In the genomic region with DNA sequence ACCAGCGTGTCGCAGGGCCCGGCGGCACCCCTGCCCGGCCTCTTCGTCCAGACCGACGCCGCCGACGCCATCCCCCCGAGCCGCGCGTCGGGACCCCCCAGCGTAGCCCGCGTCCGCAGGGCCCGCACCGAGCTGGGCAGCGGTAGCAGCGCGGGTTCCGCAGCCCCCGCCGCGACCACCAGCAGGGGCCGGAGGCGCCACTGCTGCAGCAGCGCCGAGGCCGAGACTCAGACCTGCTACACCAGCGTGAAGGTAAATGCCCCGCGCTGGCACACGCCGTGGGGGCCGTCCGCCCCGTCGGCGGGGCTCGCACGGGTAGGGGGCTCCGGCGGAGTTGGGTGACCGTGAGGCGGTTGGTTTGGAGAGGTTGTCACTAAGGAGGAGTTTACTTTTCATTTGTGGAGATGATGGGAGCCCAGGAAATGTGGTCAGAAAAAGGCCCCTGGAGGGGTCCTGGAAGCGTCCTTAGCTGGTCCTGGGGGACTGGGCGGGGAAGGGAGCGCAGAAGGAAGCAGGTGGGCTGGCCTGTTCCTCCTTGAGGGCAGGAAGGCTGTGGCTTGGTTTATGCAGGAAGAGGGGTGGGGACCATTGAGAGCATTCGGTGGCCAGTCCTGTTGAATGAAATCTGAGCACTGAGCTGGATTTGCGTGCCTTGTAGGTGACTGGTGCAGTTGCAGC, we compare ENCODE assay signal across 8 cellular contexts. TPM values are rescaled to one million over a fixed set of nuclear protein-coding genes. Genes with fewer than 3 reads are reported as not detected.
A peak's percentile ranks its signal among the peaks of the same experiment; 100 is the strongest.
DNase-seq lines count a peak whose midpoint lies in the region; ATAC-seq and TF ChIP-seq lines count a peak whose summit lies in the region.

No MANE protein-coding gene starts in this region.

- TF ChIP-seq POLR2A in body of pancreas (IDR thresholded peaks at IDR 0.05) = peak in 1 of 3 donors; percentile 25

- H3K36me3 Mint-ChIP-seq in stimulated activated naive CD8-positive, alpha-beta T cell treated with anti-CD3 and anti-CD28 coated beads, Interleukin-15, Interleukin-2, amounts not matched to agents 100 ng/mL and 50 ng/mL, for 24 hours (ENCODE audit: low read depth) = no peaks in the 10 kb centered on the region
- no peaks in the 10 kb centered on the region for H3K36me3 Mint-ChIP-seq in mesothelial cell of epicardium

- WGBS in body of pancreas, 2 donors = 1 to 2% methylated on average over 20 to 50 of the region's 55 CpGs

- peak overlapping the region in 1 of 4 donors; percentile 11 for H3K27ac ChIP-seq in body of pancreas

- H3K9me3 Mint-ChIP-seq in stimulated activated naive CD8-positive, alpha-beta T cell treated with anti-CD3 and anti-CD28 coated beads, Interleukin-15, Interleukin-2, amounts not matched to agents 100 ng/mL and 50 ng/mL, for 24 hours = no peaks in the 10 kb centered on the region
- no peaks in the 10 kb centered on the region for H3K9me3 Mint-ChIP-seq in mesothelial cell of epicardium

- no peak for TF ChIP-seq CTCF in body of pancreas (IDR thresholded peaks at IDR 0.05)
- no peak for TF ChIP-seq CTCF in mesothelial cell of epicardium (IDR thresholded peaks at IDR 0.05; ENCODE audit: unreplicated experiment)

- no peaks in the 10 kb centered on the region for H3K36me3 ChIP-seq in body of pancreas (replicated peaks in 1 of 2; ENCODE audit: insufficient read depth in 1 of 2, low read depth in 2 of 2)

- H3K4me3 ChIP-seq in body of pancreas = peak overlapping the region; percentile 14 to 21

- peaks cover 13% of the 10 kb centered on the region for H3K4me1 Mint-ChIP-seq in stimulated activated naive CD8-positive, alpha-beta T cell treated with anti-CD3 and anti-CD28 coated beads, Interleukin-15, Interleukin-2, amounts not matched to agents 100 ng/mL and 50 ng/mL, for 24 hours (ENCODE audit: low read depth)
- peaks cover 14% of the 10 kb centered on the region for H3K4me1 Mint-ChIP-seq in mesothelial cell of epicardium

- peaks cover 64% of the 10 kb centered on the region for H3K27me3 Mint-ChIP-seq in stimulated activated naive CD8-positive, alpha-beta T cell treated with anti-CD3 and anti-CD28 coated beads, Interleukin-15, Interleukin-2, amounts not matched to agents 100 ng/mL and 50 ng/mL, for 24 hours
- peaks cover 82% of the 10 kb centered on the region for H3K27me3 Mint-ChIP-seq in mesothelial cell of epicardium (ENCODE audit: low read depth)

- intact Hi-C loops in body of pancreas (cut with DNase I) = no loop called here

- H3K9me3 ChIP-seq in body of pancreas = no peaks in the 10 kb centered on the region

- peak overlapping the region; percentile 72 for H3K4me3 Mint-ChIP-seq in stimulated activated naive CD8-positive, alpha-beta T cell treated with anti-CD3 and anti-CD28 coated beads, Interleukin-15, Interleukin-2, amounts not matched to agents 100 ng/mL and 50 ng/mL, for 24 hours
- peak overlapping the region; percentile 63 for H3K4me3 Mint-ChIP-seq in mesothelial cell of epicardium

- H3K27me3 ChIP-seq in body of pancreas = peaks cover 0 to 10% of the 10 kb centered on the region in 2 donors

- ATAC-seq in stimulated activated naive CD8-positive, alpha-beta T cell treated with anti-CD3 and anti-CD28 coated beads, Interleukin-15, Interleukin-2, amounts not matched to agents 100 U/mL and 50 U/mL, for 24 hours = no peak
- peak; percentile 43 for ATAC-seq in body of pancreas

- no peak for DNase-seq in stimulated activated naive CD8-positive, alpha-beta T cell treated with anti-CD3 and anti-CD28 coated beads, Interleukin-15, Interleukin-2, amounts not matched to agents 100 U/mL and 50 U/mL, for 24 hours
- DNase-seq in body of pancreas (peak in 2 of 4 donors; percentile 22 to 34), mesothelial cell of epicardium (ENCODE audit: low spot score in 2 of 2, unreplicated experiment in 2 of 2) (peak in 1 of 2 experiments; percentile 40), dedifferentiated amniotic fluid mesenchymal stem cell (ENCODE audit: extremely low spot score) (no peak), SW480 (ENCODE audit: low spot score) (no peak), cerebellar cortex (ENCODE audit: low spot score) (no peak), NOMO-1 treated with DMSO at 0.1 percent for 48 hours (lab: John Stamatoyannopoulos, UW; ENCODE audit: unreplicated experiment) (no peak)

- H3K4me1 ChIP-seq in body of pancreas = peaks cover 15% of the 10 kb centered on the region

- H3K27ac Mint-ChIP-seq in stimulated activated naive CD8-positive, alpha-beta T cell treated with anti-CD3 and anti-CD28 coated beads, Interleukin-15, Interleukin-2, amounts not matched to agents 100 ng/mL and 50 ng/mL, for 24 hours = no peak overlapping the region
- H3K27ac Mint-ChIP-seq in mesothelial cell of epicardium = no peak overlapping the region

RNA-seq across cellular contexts. Expression of a gene that starts 0.7 kb away (rescaled TPM):
- total RNA-seq in body of pancreas = 10 to 100 TPM in 1 of 2 donors, 1 to 10 TPM in 1; 8.3 to 15.8 TPM
- 2.9 to 4.8 TPM (median 4.3 TPM) in 3 replicates for total RNA-seq in mesothelial cell of epicardium
